In genomic region chr19:31139871-31140505, GRCh38 we compare ENCODE assay signal across 16 cellular contexts.
DNase-seq lines count a peak whose midpoint lies in the region; ATAC-seq, FAIRE-seq and TF ChIP-seq lines count a peak whose summit lies in the region.
"Had no signal": no experiment of that assay in that cellular context is flagged by ENCODE, and none has a peak within 500 bp of the region (broad histone marks: within the 10 kb centered on the region; RNA-seq: fewer than 3 reads in every experiment).

No MANE protein-coding gene starts in this region.

- no peak for ATAC-seq in HG02759 (IDR thresholded peaks at IDR 0.05; ENCODE audit: unreplicated experiment)
- ATAC-seq in right cardiac atrium, result no peak
- no peak for ATAC-seq in GM19351 (IDR thresholded peaks at IDR 0.05; ENCODE audit: unreplicated experiment)
- ATAC-seq in GM21723 (IDR thresholded peaks at IDR 0.05; ENCODE audit: unreplicated experiment), result no peak
- ATAC-seq: heart right ventricle had no signal

- H3K36me3 ChIP-seq in ACC112 (ENCODE audit: insufficient read depth, low read length) (no peaks in the 10 kb centered on the region), bronchial epithelial cell (ENCODE audit: control insufficient read depth, insufficient read depth, low read length) (no peaks in the 10 kb centered on the region)
- H3K36me3 ChIP-seq: heart right ventricle had no signal

- no peak for FAIRE-seq in bronchial epithelial cell (lab: Jason Lieb, UNC)

- TF ChIP-seq CTCF in bronchial epithelial cell (IDR thresholded peaks at IDR 0.05; ENCODE audit: insufficient read depth, low read length, severe bottlenecking), result no peak

- 77% methylated on average over 9 of the region's 9 CpGs for WGBS in right cardiac atrium

- H3K27ac ChIP-seq in ACC112 (ENCODE audit: low read depth, low read length), result peak overlapping the region; percentile 72
- H3K27ac ChIP-seq in right cardiac atrium (ENCODE audit: low read length), result no peak overlapping the region
- H3K27ac ChIP-seq: heart right ventricle had no signal

- DNase-seq in HT1080 (ENCODE audit: low read depth) (peak; percentile 76), bronchial epithelial cell (ENCODE audit: low read depth) (peak; percentile 79), left kidney (ENCODE audit: low read depth, low spot score) (peak; percentile 67), right cardiac atrium (no peak)
- DNase-seq: activated T-cell treated with anti-CD3 and anti-CD28 coated beads for 4 hours; amygdala; DND-41; H7; heart right ventricle; NCI-H2171; nucleus accumbens; stimulated activated CD8-positive, alpha-beta memory T cell treated with anti-CD3 and anti-CD28 coated beads, Interleukin-4, amount 100 ng/mL, for 48 hours had no signal

- H3K79me2 ChIP-seq in ACC112 (ENCODE audit: control insufficient read depth, insufficient read depth, low read length, unreplicated experiment), result no peaks in the 10 kb centered on the region

- no peak overlapping the region for H2AFZ ChIP-seq in ACC112 (ENCODE audit: low read length, unreplicated experiment)

- peaks cover 29% of the 10 kb centered on the region for H3K4me1 ChIP-seq in ACC112 (ENCODE audit: control insufficient read depth, insufficient read depth, low read length, unreplicated experiment)
- H3K4me1 ChIP-seq in right cardiac atrium (ENCODE audit: control insufficient read depth, insufficient read depth, low read length), result no peaks in the 10 kb centered on the region
- H3K4me1 ChIP-seq: heart right ventricle had no signal

- intact Hi-C loops in right cardiac atrium (cut with DNase I), result no loop called here

- H3K27me3 ChIP-seq in ACC112 (ENCODE audit: insufficient read depth, low read length), result no peaks in the 10 kb centered on the region
- no peaks in the 10 kb centered on the region for H3K27me3 ChIP-seq in bronchial epithelial cell (ENCODE audit: control insufficient read depth, insufficient read depth, low read length)
- no peaks in the 10 kb centered on the region for H3K27me3 ChIP-seq in right cardiac atrium (ENCODE audit: control insufficient read depth, insufficient read depth)
- H3K27me3 ChIP-seq: heart right ventricle had no signal

- H3K9me3 ChIP-seq in right cardiac atrium (ENCODE audit: control insufficient read depth, low read length), result no peaks in the 10 kb centered on the region
- H3K9me3 ChIP-seq: heart right ventricle had no signal

- H3K4me3 ChIP-seq in ACC112 (ENCODE audit: low read depth, low read length) (no peak overlapping the region), bronchial epithelial cell (ENCODE audit: low read depth, low read length) (no peak overlapping the region), right cardiac atrium (ENCODE audit: low read length) (no peak overlapping the region)
- H3K4me3 ChIP-seq: heart right ventricle had no signal

Comparison
In these comparisons a context has a peak if more than half of its experiments do, and no peak if none do; other contexts are left out.
1. DNase-seq: peak in HT1080 (single experiment), bronchial epithelial cell (single experiment) and left kidney (single experiment); none in right cardiac atrium (0 of 3).